8 cellular contexts compared by ENCODE assay signal in the genomic region with DNA sequence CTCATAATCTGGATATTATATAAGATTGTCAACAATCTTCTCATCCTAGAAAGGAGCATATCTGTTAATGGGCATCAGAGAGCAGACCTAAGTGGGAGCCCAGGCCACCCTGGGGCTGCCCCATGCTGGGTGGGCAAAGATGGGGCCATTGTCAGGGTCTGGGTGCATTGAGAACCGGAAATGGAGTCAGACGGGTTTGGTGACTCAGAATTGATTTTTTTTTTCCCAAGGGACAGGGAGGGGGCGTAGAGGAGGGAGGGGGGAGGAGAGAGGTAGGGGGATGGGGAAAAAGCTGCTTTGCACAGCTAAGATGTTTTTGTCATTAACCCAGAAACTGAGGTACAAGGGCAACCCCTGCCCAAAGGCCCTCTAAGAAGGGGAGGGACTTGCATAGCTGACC. TPM values are rescaled to one million over a fixed set of nuclear protein-coding genes. Genes with fewer than 3 reads are reported as not detected.
DNase-seq lines count a peak whose midpoint lies in the region; ATAC-seq and TF ChIP-seq lines count a peak whose summit lies in the region.

No MANE protein-coding gene starts in this region.

- no peaks in the 10 kb centered on the region for H3K27me3 ChIP-seq in heart left ventricle
- H3K27me3 ChIP-seq in thoracic aorta (replicated peaks; ENCODE audit: insufficient read depth): no peaks in the 10 kb centered on the region

- H3K9me3 Mint-ChIP-seq in T-cell: no peaks in the 10 kb centered on the region

- no peak for DNase-seq in heart left ventricle
- DNase-seq in left ventricle myocardium superior: no peak
- no peak for DNase-seq in T-cell
- peak in 1 of 2 donors; percentile 36 for DNase-seq in foreskin fibroblast
- DNase-seq in thoracic aorta (ENCODE audit: low spot score): no peak
- no peak for DNase-seq in C1 segment of cervical spinal cord (lab: John Stamatoyannopoulos, UW)
- no peak for DNase-seq in A172 (ENCODE audit: low spot score)

- POLR2A ChIA-PET in T-cell (lab: Charles Lee): interaction anchor here in 1 of 2 donors (0.7 kb wide), 1 partner anchor 60 kb away, joined by 3 read pairs; no protein-coding TSS in a partner anchor

- no peak for TF ChIP-seq POLR2A in heart left ventricle (IDR thresholded peaks at IDR 0.05)

- H3K4me3 Mint-ChIP-seq in T-cell: peak overlapping the region; percentile 86 to 96 (median 92)

- intact Hi-C loops in heart left ventricle (cut with DNase I) (loop anchor here in 1 of 10 donors (5.0 kb wide), 1 partner anchor 58 kb away; the partner anchor contains the start of gene PSMA5), left ventricle myocardium superior (cut with micrococcal nuclease) (no loop called here)

- H3K36me3 Mint-ChIP-seq in T-cell: peaks cover 20% of the 10 kb centered on the region

- 31 to 46% (median 39%) methylated on average over 3 of the region's 3 CpGs for WGBS in heart left ventricle, 4 donors

- H3K4me3 ChIP-seq in heart left ventricle (peak overlapping the region in 7 of 12 donors; percentile 70 to 92 (median 79)), foreskin fibroblast (ENCODE audit: low read depth in 1 of 2, low read length in 2 of 2) (peak overlapping the region; percentile 70 to 91), thoracic aorta (peak overlapping the region; percentile 94)

- no peak overlapping the region for H3K27ac ChIP-seq in heart left ventricle
- no peak overlapping the region for H3K27ac ChIP-seq in thoracic aorta

- H3K27me3 Mint-ChIP-seq in T-cell: peaks cover 0 to 5% of the 10 kb centered on the region in 2 donors

- ATAC-seq in heart left ventricle: no peak
- ATAC-seq in left ventricle myocardium superior: no peak
- ATAC-seq in T-cell (replicated peaks in 1 of 4): no peak
- no peak for ATAC-seq in thoracic aorta (ENCODE audit: insufficient number of reproducible peaks, low FRiP score, low read depth)
- no peak for ATAC-seq in GM18909 (IDR thresholded peaks at IDR 0.05; ENCODE audit: poor library complexity, unreplicated experiment)

- H3K9me3 ChIP-seq in heart left ventricle (no peaks in the 10 kb centered on the region), thoracic aorta (no peaks in the 10 kb centered on the region)

- H3K27ac Mint-ChIP-seq in T-cell: peak overlapping the region in 1 of 2 donors; percentile 81

- TF ChIP-seq CTCF in heart left ventricle (IDR thresholded peaks at IDR 0.05) (no peak), foreskin fibroblast (IDR thresholded peaks at IDR 0.05; ENCODE audit: low read depth, low read length) (no peak), thoracic aorta (IDR thresholded peaks at IDR 0.05) (no peak)

- CTCF ChIA-PET in T-cell (lab: Charles Lee): interaction anchor here (0.6 to 2.5 kb wide), 10 partner anchors 9 to 500 kb away, joined by 3 to 7 read pairs (median 4); partner anchors contain the start of genes AHCYL1 (in 1 of the 2) and CYB561D1 (in 1 of the 2)

- H3K4me1 ChIP-seq in heart left ventricle: peaks cover 0 to 23% (median 14%) of the 10 kb centered on the region in 12 donors
- H3K4me1 ChIP-seq in thoracic aorta (ENCODE audit: control insufficient read depth in 1 of 2, low read depth in 2 of 2): peaks cover 6 to 23% of the 10 kb centered on the region in 2 donors

- H3K36me3 ChIP-seq in heart left ventricle: peaks cover 0 to 29% (median 11%) of the 10 kb centered on the region in 9 donors
- H3K36me3 ChIP-seq in thoracic aorta: peaks cover 3% of the 10 kb centered on the region

- H3K4me1 Mint-ChIP-seq in T-cell: peaks cover 30 to 36% (median 35%) of the 10 kb centered on the region in 3 donors

RNA-seq across cellular contexts. Expression of gene ATXN7L2, which starts 1.3 kb away (rescaled TPM):
- total RNA-seq in heart left ventricle (1 to 10 TPM; 1.2 to 2.8 (median 2.1) TPM), left ventricle myocardium superior (3.4 TPM), T-cell (10 to 100 TPM in 4 of 5 donors, 1 to 10 TPM in 1; 9.7 to 13.2 (median 12.5) TPM), thoracic aorta (1 to 10 TPM; 3.1 to 7.7 TPM)
- 1 to 10 TPM; 2.0 to 3.8 TPM for polyA plus RNA-seq in heart left ventricle
- 3.0 and 5.4 TPM in 2 replicates for total RNA-seq in A172 (2014; rRNA removed; shearing (Covaris generic))

RNA-seq across cellular contexts. Expression of gene CYB561D1, which starts 8.9 kb away (rescaled TPM):
- 1 to 10 TPM; 3.4 to 8.4 (median 5.1) TPM for total RNA-seq in heart left ventricle
- polyA plus RNA-seq in heart left ventricle: 1 to 10 TPM; 2.1 to 8.1 TPM
- 4.3 TPM for total RNA-seq in left ventricle myocardium superior
- 10 to 100 TPM; 23.6 to 42.6 (median 39.5) TPM for total RNA-seq in T-cell
- total RNA-seq in thoracic aorta: 10 to 100 TPM in 1 of 2 donors, 1 to 10 TPM in 1; 9.5 to 16.5 TPM
- total RNA-seq in A172 (2014; rRNA removed; shearing (Covaris generic)): 5.4 and 5.7 TPM in 2 replicates

RNA-seq across cellular contexts. Expression of gene SYPL2, which starts 18.7 kb away (rescaled TPM):
- total RNA-seq in heart left ventricle: 10 to 100 TPM; 11.3 to 39.7 (median 25.4) TPM
- polyA plus RNA-seq in heart left ventricle: 10 to 100 TPM; 14.7 to 36.3 TPM
- total RNA-seq in left ventricle myocardium superior: 30.4 TPM
- under 1 TPM in 4 of 5 donors, not detected in 1; 0.09 to 0.13 (median 0.11) TPM for total RNA-seq in T-cell
- 1 to 10 TPM; 4.2 to 6.1 TPM for total RNA-seq in thoracic aorta
- total RNA-seq in A172 (2014; rRNA removed; shearing (Covaris generic)): 0.24 TPM in 1 of 2 replicates, not detected in the other

RNA-seq across cellular contexts. Expression of gene AMIGO1, which starts 24.5 kb away (rescaled TPM):
- total RNA-seq in heart left ventricle (10 to 100 TPM in 8 of 9 donors, 1 to 10 TPM in 1; 9.9 to 19.1 (median 14.9) TPM), left ventricle myocardium superior (18.4 TPM), T-cell (10 to 100 TPM; 13.2 to 28.2 (median 21.5) TPM), thoracic aorta (10 to 100 TPM in 1 of 2 donors, 1 to 10 TPM in 1; 7.8 to 16.0 TPM)
- 1 to 10 TPM; 4.6 to 6.2 TPM for polyA plus RNA-seq in heart left ventricle
- 0.10 TPM in 1 of 2 replicates, not detected in the other for total RNA-seq in A172 (2014; rRNA removed; shearing (Covaris generic))

RNA-seq across cellular contexts. Expression of gene GPR61, which starts 54.7 kb away (rescaled TPM):
- total RNA-seq in heart left ventricle: under 1 TPM in 6 of 9 donors, not detected in 3; 0.08 to 0.72 (median 0.21) TPM
- under 1 TPM in 1 of 2 donors, not detected in 1; 0.15 TPM for polyA plus RNA-seq in heart left ventricle
- 0.07 TPM for total RNA-seq in left ventricle myocardium superior
- under 1 TPM; 0.16 to 0.75 (median 0.39) TPM for total RNA-seq in T-cell
- total RNA-seq in thoracic aorta: not detected
- total RNA-seq in A172 (2014; rRNA removed; shearing (Covaris generic)): not detected in 2 replicates
